In the genomic region with DNA sequence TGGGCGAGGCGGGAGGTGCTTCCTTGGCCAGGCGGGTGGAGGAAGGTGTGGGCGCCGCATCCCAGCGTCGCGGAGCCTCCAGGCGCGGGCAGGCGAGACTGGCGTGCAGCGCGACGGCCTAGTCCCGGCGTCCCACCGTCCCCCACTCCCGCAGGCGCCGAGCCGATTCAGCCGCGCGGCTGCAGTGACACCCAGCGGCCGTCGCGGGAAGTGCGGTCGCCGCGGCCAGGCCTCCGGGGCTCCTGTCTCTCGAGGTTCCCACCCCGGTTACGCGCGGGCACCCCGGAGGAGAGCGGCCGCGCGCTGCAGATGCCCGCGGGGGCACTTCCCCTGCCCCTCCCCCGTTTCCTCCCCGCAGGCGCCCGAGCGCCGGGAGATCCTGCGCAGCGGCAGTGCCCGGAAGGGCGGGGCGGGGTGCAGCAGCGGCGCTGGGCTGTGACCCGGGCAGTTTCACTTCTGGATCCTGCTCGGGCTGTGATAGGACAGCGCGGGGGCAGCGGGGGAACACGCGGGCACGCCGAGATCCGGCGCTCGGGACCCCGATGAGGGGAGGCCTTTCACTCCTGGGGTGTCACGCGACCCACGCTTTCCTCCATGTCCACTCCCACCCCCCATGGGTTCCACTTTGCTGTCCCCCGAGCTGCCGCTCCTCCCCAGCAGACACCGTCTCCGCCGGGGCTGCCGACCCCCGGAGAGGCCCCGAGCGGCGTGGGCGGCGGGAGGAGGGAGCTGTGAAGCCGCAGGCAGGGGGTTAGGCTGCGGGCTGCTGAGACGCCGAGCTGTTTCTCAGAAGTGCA, we compare ENCODE assay signal across 1 cellular context.
TF ChIP-seq lines count a peak whose summit lies in the region.

No MANE protein-coding gene starts in this region.

TF ChIP-seq in WTC11, 78 proteins besides CTCF, POLR2A, EP300 and RAD21 (continued from another document):
- TF ChIP-seq, protein P1, sequence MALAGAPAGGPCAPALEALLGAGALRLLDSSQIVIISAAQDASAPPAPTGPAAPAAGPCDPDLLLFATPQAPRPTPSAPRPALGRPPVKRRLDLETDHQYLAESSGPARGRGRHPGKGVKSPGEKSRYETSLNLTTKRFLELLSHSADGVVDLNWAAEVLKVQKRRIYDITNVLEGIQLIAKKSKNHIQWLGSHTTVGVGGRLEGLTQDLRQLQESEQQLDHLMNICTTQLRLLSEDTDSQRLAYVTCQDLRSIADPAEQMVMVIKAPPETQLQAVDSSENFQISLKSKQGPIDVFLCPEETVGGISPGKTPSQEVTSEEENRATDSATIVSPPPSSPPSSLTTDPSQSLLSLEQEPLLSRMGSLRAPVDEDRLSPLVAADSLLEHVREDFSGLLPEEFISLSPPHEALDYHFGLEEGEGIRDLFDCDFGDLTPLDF (CRISPR knock-in tag; IDR thresholded peaks at IDR 0.05): peak; percentile 76
- TF ChIP-seq FOXK1 (CRISPR knock-in tag; IDR thresholded peaks at IDR 0.05): peak; percentile 43
- TF ChIP-seq, protein P2, sequence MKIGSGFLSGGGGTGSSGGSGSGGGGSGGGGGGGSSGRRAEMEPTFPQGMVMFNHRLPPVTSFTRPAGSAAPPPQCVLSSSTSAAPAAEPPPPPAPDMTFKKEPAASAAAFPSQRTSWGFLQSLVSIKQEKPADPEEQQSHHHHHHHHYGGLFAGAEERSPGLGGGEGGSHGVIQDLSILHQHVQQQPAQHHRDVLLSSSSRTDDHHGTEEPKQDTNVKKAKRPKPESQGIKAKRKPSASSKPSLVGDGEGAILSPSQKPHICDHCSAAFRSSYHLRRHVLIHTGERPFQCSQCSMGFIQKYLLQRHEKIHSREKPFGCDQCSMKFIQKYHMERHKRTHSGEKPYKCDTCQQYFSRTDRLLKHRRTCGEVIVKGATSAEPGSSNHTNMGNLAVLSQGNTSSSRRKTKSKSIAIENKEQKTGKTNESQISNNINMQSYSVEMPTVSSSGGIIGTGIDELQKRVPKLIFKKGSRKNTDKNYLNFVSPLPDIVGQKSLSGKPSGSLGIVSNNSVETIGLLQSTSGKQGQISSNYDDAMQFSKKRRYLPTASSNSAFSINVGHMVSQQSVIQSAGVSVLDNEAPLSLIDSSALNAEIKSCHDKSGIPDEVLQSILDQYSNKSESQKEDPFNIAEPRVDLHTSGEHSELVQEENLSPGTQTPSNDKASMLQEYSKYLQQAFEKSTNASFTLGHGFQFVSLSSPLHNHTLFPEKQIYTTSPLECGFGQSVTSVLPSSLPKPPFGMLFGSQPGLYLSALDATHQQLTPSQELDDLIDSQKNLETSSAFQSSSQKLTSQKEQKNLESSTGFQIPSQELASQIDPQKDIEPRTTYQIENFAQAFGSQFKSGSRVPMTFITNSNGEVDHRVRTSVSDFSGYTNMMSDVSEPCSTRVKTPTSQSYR (CRISPR knock-in tag; IDR thresholded peaks at IDR 0.05): peak; percentile 70; the same call in 1 of the 2 replicates
- 0 out of 2 replicates have a peak, but pooled peaks have one; percentile 5 for TF ChIP-seq ZNF263 (CRISPR knock-in tag; IDR thresholded peaks at IDR 0.05; ENCODE audit: low read depth)
- no peak for TF ChIP-seq NR1H2 (CRISPR knock-in tag; IDR thresholded peaks at IDR 0.05)
- TF ChIP-seq, protein P3, sequence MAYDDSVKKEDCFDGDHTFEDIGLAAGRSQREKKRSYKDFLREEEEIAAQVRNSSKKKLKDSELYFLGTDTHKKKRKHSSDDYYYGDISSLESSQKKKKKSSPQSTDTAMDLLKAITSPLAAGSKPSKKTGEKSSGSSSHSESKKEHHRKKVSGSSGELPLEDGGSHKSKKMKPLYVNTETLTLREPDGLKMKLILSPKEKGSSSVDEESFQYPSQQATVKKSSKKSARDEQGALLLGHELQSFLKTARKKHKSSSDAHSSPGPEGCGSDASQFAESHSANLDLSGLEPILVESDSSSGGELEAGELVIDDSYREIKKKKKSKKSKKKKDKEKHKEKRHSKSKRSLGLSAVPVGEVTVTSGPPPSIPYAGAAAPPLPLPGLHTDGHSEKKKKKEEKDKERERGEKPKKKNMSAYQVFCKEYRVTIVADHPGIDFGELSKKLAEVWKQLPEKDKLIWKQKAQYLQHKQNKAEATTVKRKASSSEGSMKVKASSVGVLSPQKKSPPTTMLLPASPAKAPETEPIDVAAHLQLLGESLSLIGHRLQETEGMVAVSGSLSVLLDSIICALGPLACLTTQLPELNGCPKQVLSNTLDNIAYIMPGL (CRISPR knock-in tag; IDR thresholded peaks at IDR 0.05): peak; percentile 99
- TF ChIP-seq GABPB1 (CRISPR knock-in tag; IDR thresholded peaks at IDR 0.05): peak; percentile 62
- no peak for TF ChIP-seq SMAD4 (CRISPR knock-in tag; IDR thresholded peaks at IDR 0.05)
- TF ChIP-seq JUN (CRISPR knock-in tag; IDR thresholded peaks at IDR 0.05): 0 out of 2 replicates have a peak, but pooled peaks have one; percentile 33
- peak; percentile 78; the same call in 1 of the 2 replicates for TF ChIP-seq ESRRA (CRISPR knock-in tag; IDR thresholded peaks at IDR 0.05; ENCODE audit: borderline replicate concordance)
- peak; percentile 45; the same call in 1 of the 2 replicates for TF ChIP-seq TEAD1 (CRISPR knock-in tag; IDR thresholded peaks at IDR 0.05)
- no peak for TF ChIP-seq ZNF671 (CRISPR knock-in tag; IDR thresholded peaks at IDR 0.05)
- TF ChIP-seq, protein P4, sequence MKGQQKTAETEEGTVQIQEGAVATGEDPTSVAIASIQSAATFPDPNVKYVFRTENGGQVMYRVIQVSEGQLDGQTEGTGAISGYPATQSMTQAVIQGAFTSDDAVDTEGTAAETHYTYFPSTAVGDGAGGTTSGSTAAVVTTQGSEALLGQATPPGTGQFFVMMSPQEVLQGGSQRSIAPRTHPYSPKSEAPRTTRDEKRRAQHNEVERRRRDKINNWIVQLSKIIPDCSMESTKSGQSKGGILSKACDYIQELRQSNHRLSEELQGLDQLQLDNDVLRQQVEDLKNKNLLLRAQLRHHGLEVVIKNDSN (CRISPR knock-in tag; IDR thresholded peaks at IDR 0.05): peak; percentile 16; the same call in 1 of the 2 replicates
- no peak; the same call in 1 of the 2 replicates for TF ChIP-seq CREB1 (CRISPR knock-in tag; IDR thresholded peaks at IDR 0.05)
- TF ChIP-seq TCF7 (CRISPR knock-in tag; IDR thresholded peaks at IDR 0.05; ENCODE audit: low read depth): no peak
- peak; percentile 85; the same call in 1 of the 2 replicates for TF ChIP-seq ZNF423 (CRISPR knock-in tag; IDR thresholded peaks at IDR 0.05)
- TF ChIP-seq, protein P5, sequence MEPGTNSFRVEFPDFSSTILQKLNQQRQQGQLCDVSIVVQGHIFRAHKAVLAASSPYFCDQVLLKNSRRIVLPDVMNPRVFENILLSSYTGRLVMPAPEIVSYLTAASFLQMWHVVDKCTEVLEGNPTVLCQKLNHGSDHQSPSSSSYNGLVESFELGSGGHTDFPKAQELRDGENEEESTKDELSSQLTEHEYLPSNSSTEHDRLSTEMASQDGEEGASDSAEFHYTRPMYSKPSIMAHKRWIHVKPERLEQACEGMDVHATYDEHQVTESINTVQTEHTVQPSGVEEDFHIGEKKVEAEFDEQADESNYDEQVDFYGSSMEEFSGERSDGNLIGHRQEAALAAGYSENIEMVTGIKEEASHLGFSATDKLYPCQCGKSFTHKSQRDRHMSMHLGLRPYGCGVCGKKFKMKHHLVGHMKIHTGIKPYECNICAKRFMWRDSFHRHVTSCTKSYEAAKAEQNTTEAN (CRISPR knock-in tag; IDR thresholded peaks at IDR 0.05): no peak
- TF ChIP-seq, protein P6, sequence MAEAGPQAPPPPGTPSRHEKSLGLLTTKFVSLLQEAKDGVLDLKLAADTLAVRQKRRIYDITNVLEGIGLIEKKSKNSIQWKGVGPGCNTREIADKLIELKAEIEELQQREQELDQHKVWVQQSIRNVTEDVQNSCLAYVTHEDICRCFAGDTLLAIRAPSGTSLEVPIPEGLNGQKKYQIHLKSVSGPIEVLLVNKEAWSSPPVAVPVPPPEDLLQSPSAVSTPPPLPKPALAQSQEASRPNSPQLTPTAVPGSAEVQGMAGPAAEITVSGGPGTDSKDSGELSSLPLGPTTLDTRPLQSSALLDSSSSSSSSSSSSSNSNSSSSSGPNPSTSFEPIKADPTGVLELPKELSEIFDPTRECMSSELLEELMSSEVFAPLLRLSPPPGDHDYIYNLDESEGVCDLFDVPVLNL (CRISPR knock-in tag; IDR thresholded peaks at IDR 0.05; ENCODE audit: borderline replicate concordance, low read depth): 0 out of 2 replicates have a peak, but pooled peaks have one; percentile 1
- no peak; the same call in 1 of the 2 replicates for TF ChIP-seq CBFB (CRISPR knock-in tag; IDR thresholded peaks at IDR 0.05; ENCODE audit: low read depth)
- TF ChIP-seq, protein P7, sequence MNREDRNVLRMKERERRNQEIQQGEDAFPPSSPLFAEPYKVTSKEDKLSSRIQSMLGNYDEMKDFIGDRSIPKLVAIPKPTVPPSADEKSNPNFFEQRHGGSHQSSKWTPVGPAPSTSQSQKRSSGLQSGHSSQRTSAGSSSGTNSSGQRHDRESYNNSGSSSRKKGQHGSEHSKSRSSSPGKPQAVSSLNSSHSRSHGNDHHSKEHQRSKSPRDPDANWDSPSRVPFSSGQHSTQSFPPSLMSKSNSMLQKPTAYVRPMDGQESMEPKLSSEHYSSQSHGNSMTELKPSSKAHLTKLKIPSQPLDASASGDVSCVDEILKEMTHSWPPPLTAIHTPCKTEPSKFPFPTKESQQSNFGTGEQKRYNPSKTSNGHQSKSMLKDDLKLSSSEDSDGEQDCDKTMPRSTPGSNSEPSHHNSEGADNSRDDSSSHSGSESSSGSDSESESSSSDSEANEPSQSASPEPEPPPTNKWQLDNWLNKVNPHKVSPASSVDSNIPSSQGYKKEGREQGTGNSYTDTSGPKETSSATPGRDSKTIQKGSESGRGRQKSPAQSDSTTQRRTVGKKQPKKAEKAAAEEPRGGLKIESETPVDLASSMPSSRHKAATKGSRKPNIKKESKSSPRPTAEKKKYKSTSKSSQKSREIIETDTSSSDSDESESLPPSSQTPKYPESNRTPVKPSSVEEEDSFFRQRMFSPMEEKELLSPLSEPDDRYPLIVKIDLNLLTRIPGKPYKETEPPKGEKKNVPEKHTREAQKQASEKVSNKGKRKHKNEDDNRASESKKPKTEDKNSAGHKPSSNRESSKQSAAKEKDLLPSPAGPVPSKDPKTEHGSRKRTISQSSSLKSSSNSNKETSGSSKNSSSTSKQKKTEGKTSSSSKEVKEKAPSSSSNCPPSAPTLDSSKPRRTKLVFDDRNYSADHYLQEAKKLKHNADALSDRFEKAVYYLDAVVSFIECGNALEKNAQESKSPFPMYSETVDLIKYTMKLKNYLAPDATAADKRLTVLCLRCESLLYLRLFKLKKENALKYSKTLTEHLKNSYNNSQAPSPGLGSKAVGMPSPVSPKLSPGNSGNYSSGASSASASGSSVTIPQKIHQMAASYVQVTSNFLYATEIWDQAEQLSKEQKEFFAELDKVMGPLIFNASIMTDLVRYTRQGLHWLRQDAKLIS (CRISPR knock-in tag; IDR thresholded peaks at IDR 0.05; ENCODE audit: borderline replicate concordance): 0 out of 2 replicates have a peak, but pooled peaks have one; percentile 79
- TF ChIP-seq, protein P8, sequence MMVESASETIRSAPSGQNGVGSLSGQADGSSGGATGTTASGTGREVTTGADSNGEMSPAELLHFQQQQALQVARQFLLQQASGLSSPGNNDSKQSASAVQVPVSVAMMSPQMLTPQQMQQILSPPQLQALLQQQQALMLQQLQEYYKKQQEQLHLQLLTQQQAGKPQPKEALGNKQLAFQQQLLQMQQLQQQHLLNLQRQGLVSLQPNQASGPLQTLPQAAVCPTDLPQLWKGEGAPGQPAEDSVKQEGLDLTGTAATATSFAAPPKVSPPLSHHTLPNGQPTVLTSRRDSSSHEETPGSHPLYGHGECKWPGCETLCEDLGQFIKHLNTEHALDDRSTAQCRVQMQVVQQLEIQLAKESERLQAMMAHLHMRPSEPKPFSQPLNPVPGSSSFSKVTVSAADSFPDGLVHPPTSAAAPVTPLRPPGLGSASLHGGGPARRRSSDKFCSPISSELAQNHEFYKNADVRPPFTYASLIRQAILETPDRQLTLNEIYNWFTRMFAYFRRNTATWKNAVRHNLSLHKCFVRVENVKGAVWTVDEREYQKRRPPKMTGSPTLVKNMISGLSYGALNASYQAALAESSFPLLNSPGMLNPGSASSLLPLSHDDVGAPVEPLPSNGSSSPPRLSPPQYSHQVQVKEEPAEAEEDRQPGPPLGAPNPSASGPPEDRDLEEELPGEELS (CRISPR knock-in tag; IDR thresholded peaks at IDR 0.05): no peak; the same call in 1 of the 2 replicates
- TF ChIP-seq KAT7 (CRISPR knock-in tag; IDR thresholded peaks at IDR 0.05; ENCODE audit: borderline replicate concordance): peak; percentile 63; the same call in 1 of the 2 replicates
TF ChIP-seq in WTC11: peak in this region for 26.
